9 cellular contexts compared by ENCODE assay signal in the genomic region with DNA sequence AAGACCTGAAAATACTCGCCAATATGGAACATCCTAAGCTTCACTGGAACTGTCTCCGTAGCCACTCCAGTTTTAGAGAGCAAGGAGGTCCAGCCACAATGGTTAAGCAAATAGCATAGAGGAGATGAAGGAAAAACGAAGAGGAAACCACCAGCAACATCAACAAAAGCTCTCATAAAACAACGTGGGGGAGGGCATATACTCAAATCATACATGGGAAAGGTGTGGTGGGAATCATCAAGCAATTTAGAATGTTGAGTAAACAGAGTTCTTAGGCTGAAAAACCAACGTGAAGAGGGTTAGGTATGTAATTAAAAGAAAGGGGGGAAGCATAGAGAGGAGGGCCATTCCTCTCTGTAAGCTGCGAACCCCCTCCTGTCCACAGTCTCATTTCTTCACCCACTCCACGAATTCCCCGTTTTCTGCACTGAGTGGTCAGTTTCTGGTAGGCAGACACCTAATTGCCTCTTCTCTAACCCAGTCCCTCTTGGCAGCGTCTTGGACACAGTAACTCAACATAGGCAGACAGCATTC. TPM values are rescaled to one million over a fixed set of nuclear protein-coding genes. Genes with fewer than 3 reads are reported as not detected.
DNase-seq lines count a peak whose midpoint lies in the region; FAIRE-seq and TF ChIP-seq lines count a peak whose summit lies in the region.
"Had no signal": no experiment of that assay in that cellular context is flagged by ENCODE, and none has a peak within 500 bp of the region (broad histone marks: within the 10 kb centered on the region; RNA-seq: fewer than 3 reads in every experiment).

No MANE protein-coding gene starts in this region.

- H3K4me1 Mint-ChIP-seq in CD4-positive, alpha-beta memory T cell: peaks cover 27 to 50% (median 41%) of the 10 kb centered on the region in 4 donors

- H3K4ac ChIP-seq in H1 (replicated peaks; ENCODE audit: insufficient read length, low read depth, low read length): peak overlapping the region; percentile 14
- no peak overlapping the region for H3K4ac ChIP-seq in neuronal stem cell (ENCODE audit: low read length)

- TF ChIP-seq EP300 in H1 (IDR thresholded peaks at IDR 0.05; ENCODE audit: borderline replicate concordance in 1 of 2, low read depth in 2 of 2, low read length in 2 of 2): no peak

- peak overlapping the region; percentile 98 to 99 for H3K4me3 ChIP-seq in CD4-positive, alpha-beta memory T cell (ENCODE audit: low read length in 2 of 2)
- peak overlapping the region; percentile 72 to 96 (median 81) for H3K4me3 ChIP-seq in H1 (ENCODE audit: extremely low read depth in 1 of 4, insufficient read depth in 2 of 4, low read depth in 3 of 4, low read length in 4 of 4)
- H3K4me3 ChIP-seq in neuronal stem cell (ENCODE audit: low read length in 2 of 2): peak overlapping the region; percentile 67 to 93

- H3K79me1 ChIP-seq in H1 (ENCODE audit: low read depth, low read length) (peaks cover 6% of the 10 kb centered on the region; the same call in 1 of the 2 replicates), neuronal stem cell (ENCODE audit: low read depth, low read length) (peaks cover 4% of the 10 kb centered on the region)

- POLR2A ChIA-PET in CD4-positive, alpha-beta memory T cell (lab: Charles Lee; ENCODE audit: partially characterized antibody): interaction anchor here (1.0 to 3.0 kb wide), 12 partner anchors 7 to 749 kb away, joined by 3 to 25 read pairs (median 7); partner anchors contain the start of genes IFT25, LRRC42, NDC1 and SSBP3
- POLR2A ChIA-PET in H1 (lab: Charles Lee; ENCODE audit: partially characterized antibody): interaction anchor here (0.6 to 2.4 kb wide), 7 partner anchors 9 to 175 kb away, joined by 3 to 10 read pairs (median 4); no protein-coding TSS in a partner anchor

- no peaks in the 10 kb centered on the region for H3K27me3 Mint-ChIP-seq in CD4-positive, alpha-beta memory T cell
- H3K27me3 Mint-ChIP-seq: activated naive CD8-positive, alpha-beta T cell treated with anti-CD3 and anti-CD28 coated beads, Interleukin-2, amount 10 ng/mL, durations not matched to agents 7 days and 5 days had no signal

- peak overlapping the region; percentile 88 for H3K27ac ChIP-seq in CD4-positive, alpha-beta memory T cell (ENCODE audit: low read depth, low read length)
- peak overlapping the region; percentile 90 for H3K27ac ChIP-seq in H1 (ENCODE audit: low read depth, low read length)
- peak overlapping the region; percentile 95 for H3K27ac ChIP-seq in neuronal stem cell (replicated peaks; ENCODE audit: low read length)

- no peak for TF ChIP-seq RAD21 in H1 (IDR thresholded peaks at IDR 0.05 in 1 of 2, conservative IDR thresholded peaks at IDR 0.05 in 1 of 2; ENCODE audit: low read depth in 2 of 2, low read length in 2 of 2)

- H3K36me3 ChIP-seq in CD4-positive, alpha-beta memory T cell (ENCODE audit: insufficient read depth, low read length): no peaks in the 10 kb centered on the region
- no peaks in the 10 kb centered on the region for H3K36me3 ChIP-seq in H1 (ENCODE audit: control insufficient read depth in 2 of 4, insufficient read depth in 4 of 4, low read length in 3 of 4)
- no peaks in the 10 kb centered on the region for H3K36me3 ChIP-seq in neuronal stem cell (replicated peaks in 1 of 2; ENCODE audit: control insufficient read depth in 2 of 2, insufficient read depth in 2 of 2, low read length in 2 of 2)

- TF ChIP-seq POLR2A in H1 (IDR thresholded peaks at IDR 0.05; ENCODE audit: control extremely low read depth in 1 of 2, low read depth in 2 of 2, low read length in 2 of 2): no peak

- H2AFZ ChIP-seq in H1 (ENCODE audit: low read length): no peak overlapping the region
- H2AFZ ChIP-seq in neuronal stem cell (ENCODE audit: low read length): peak overlapping the region; percentile 76

- DNase-seq in CD4-positive, alpha-beta memory T cell: peak in 2 of 5 donors; percentile 5 to 39
- DNase-seq in NCI-H146 (lab: John Stamatoyannopoulos, UW) (peak; percentile 45), H1 (ENCODE audit: low read depth in 1 of 2, low spot score in 2 of 2) (no peak), neuronal stem cell (ENCODE audit: low spot score) (no peak), 8988T (no peak), NCI-H1092 treated with DMSO at 0.1 percent for 48 hours (lab: John Stamatoyannopoulos, UW) (no peak), germinal center (ENCODE audit: low spot score) (no peak)
- no peak for DNase-seq in activated CD4-positive, alpha-beta T cell treated with anti-CD3 and anti-CD28 coated beads for 1 hour
- DNase-seq: activated naive CD8-positive, alpha-beta T cell treated with anti-CD3 and anti-CD28 coated beads, Interleukin-2, amount 10 ng/mL, durations not matched to agents 7 days and 5 days had no signal

- H2BK120ac ChIP-seq in H1 (replicated peaks; ENCODE audit: low read depth, low read length) (no peak overlapping the region), neuronal stem cell (ENCODE audit: low read depth, low read length) (no peak overlapping the region)

- H4K8ac ChIP-seq in H1 (ENCODE audit: extremely low read depth, insufficient read depth, low read length): no peak overlapping the region
- H4K8ac ChIP-seq in neuronal stem cell (ENCODE audit: low read depth, low read length): no peak overlapping the region

- no peak overlapping the region for H2BK5ac ChIP-seq in H1 (ENCODE audit: low read depth, low read length)
- no peak overlapping the region for H2BK5ac ChIP-seq in neuronal stem cell (ENCODE audit: low read length)

- no peak overlapping the region for H3K4me3 Mint-ChIP-seq in CD4-positive, alpha-beta memory T cell
- H3K4me3 Mint-ChIP-seq: activated naive CD8-positive, alpha-beta T cell treated with anti-CD3 and anti-CD28 coated beads, Interleukin-2, amount 10 ng/mL, durations not matched to agents 7 days and 5 days had no signal

- H2BK15ac ChIP-seq in H1 (ENCODE audit: low read length): no peak overlapping the region
- H2BK15ac ChIP-seq in neuronal stem cell (ENCODE audit: low read length): no peak overlapping the region

- no peak for TF ChIP-seq CTCF in H1 (IDR thresholded peaks at IDR 0.05; ENCODE audit: control extremely low read depth in 1 of 3, insufficient read depth in 1 of 3, low read depth in 1 of 3, low read length in 3 of 3)

- peaks cover 70% of the 10 kb centered on the region for H3K4me1 ChIP-seq in CD4-positive, alpha-beta memory T cell (ENCODE audit: insufficient read depth, low read length)
- H3K4me1 ChIP-seq in H1 (replicated peaks in 1 of 4; ENCODE audit: control insufficient read depth in 3 of 4, insufficient read depth in 4 of 4, low read length in 3 of 4) (peaks cover 0 to 5% (median 3%) of the 10 kb centered on the region in 4 experiments; a peak in 4 of 7 replicates), neuronal stem cell (ENCODE audit: control insufficient read depth in 2 of 2, insufficient read depth in 1 of 2, low read depth in 1 of 2, low read length in 2 of 2) (peaks cover 2 to 4% of the 10 kb centered on the region in 2 donors)

- no peaks in the 10 kb centered on the region for H3K9me3 Mint-ChIP-seq in CD4-positive, alpha-beta memory T cell
- H3K9me3 Mint-ChIP-seq: activated naive CD8-positive, alpha-beta T cell treated with anti-CD3 and anti-CD28 coated beads, Interleukin-2, amount 10 ng/mL, durations not matched to agents 7 days and 5 days had no signal

- H4K5ac ChIP-seq in H1 (ENCODE audit: insufficient read length, low read depth, low read length): no peak overlapping the region

- no peak overlapping the region for H2BK20ac ChIP-seq in H1 (ENCODE audit: low read length)

- H3K27me3 ChIP-seq in CD4-positive, alpha-beta memory T cell (ENCODE audit: insufficient read depth, low read length): no peaks in the 10 kb centered on the region
- H3K27me3 ChIP-seq in H1 (replicated peaks in 1 of 4; ENCODE audit: control insufficient read depth in 3 of 4, extremely low read depth in 1 of 4, insufficient read depth in 3 of 4, low read length in 3 of 4) (no peaks in the 10 kb centered on the region), neuronal stem cell (ENCODE audit: control insufficient read depth in 3 of 3, insufficient read depth in 3 of 3, low read depth in 1 of 3, low read length in 3 of 3) (no peaks in the 10 kb centered on the region)

- H3K18ac ChIP-seq in H1 (ENCODE audit: extremely low read depth, low read length): no peak overlapping the region
- no peak overlapping the region for H3K18ac ChIP-seq in neuronal stem cell (ENCODE audit: low read length)

- 14% methylated on average over 9 of the region's 9 CpGs; no CpG with 5 or more reads in 1 of the 2 experiments for WGBS in H1 (ENCODE audit: extremely low coverage in 1 of 2, insufficient coverage in 1 of 2, insufficient read length in 1 of 2, insufficient replicate concordance in 2 of 2, low coverage in 1 of 2, low lambda C conversion rate in 2 of 2, missing lambda C conversion rate in 1 of 2), 2 experiments
- no CpG with 5 or more reads among the region's 9 CpGs for WGBS in neuronal stem cell (ENCODE audit: extremely low coverage in 2 of 2, insufficient read length in 2 of 2, insufficient replicate concordance in 1 of 2), 2 donors

- peak overlapping the region; percentile 62 to 82 (median 72); a peak in 6 of 7 replicates for H3K9ac ChIP-seq in H1 (replicated peaks in 1 of 4; ENCODE audit: extremely low read depth in 1 of 4, low read depth in 3 of 4, low read length in 3 of 4)
- H3K9ac ChIP-seq in neuronal stem cell (ENCODE audit: low read depth, low read length, poor library complexity): peak overlapping the region; percentile 95

- H3K23ac ChIP-seq in H1 (ENCODE audit: insufficient read length) (no peak overlapping the region), neuronal stem cell (ENCODE audit: low read depth, low read length, poor library complexity) (no peak overlapping the region)

- H4K20me1 ChIP-seq in H1 (replicated peaks in 1 of 2; ENCODE audit: control insufficient read depth in 1 of 2, insufficient read depth in 2 of 2, low read length in 2 of 2): no peaks in the 10 kb centered on the region

- H2AK5ac ChIP-seq in H1 (ENCODE audit: low read depth, low read length) (no peak overlapping the region), neuronal stem cell (ENCODE audit: low read depth, low read length) (no peak overlapping the region)

- CTCF ChIA-PET in CD4-positive, alpha-beta memory T cell (lab: Charles Lee; ENCODE audit: partially characterized antibody): interaction anchor here (1.3 to 1.6 kb wide), 3 partner anchors 18 to 437 kb away, joined by 3 to 4 read pairs (median 3); no protein-coding TSS in a partner anchor
- CTCF ChIA-PET in H1 (lab: Charles Lee; ENCODE audit: partially characterized antibody): interaction anchor here (0.6 to 1.2 kb wide), 5 partner anchors 9 to 261 kb away, joined by 3 to 4 read pairs (median 3); no protein-coding TSS in a partner anchor

- no peaks in the 10 kb centered on the region for H3K23me2 ChIP-seq in H1 (ENCODE audit: low read depth, low read length)

- no peak overlapping the region for H3K14ac ChIP-seq in H1 (ENCODE audit: insufficient read length)
- no peak overlapping the region for H3K14ac ChIP-seq in neuronal stem cell (ENCODE audit: low read length)

- no peak overlapping the region for H3K27ac Mint-ChIP-seq in CD4-positive, alpha-beta memory T cell
- H3K27ac Mint-ChIP-seq: activated naive CD8-positive, alpha-beta T cell treated with anti-CD3 and anti-CD28 coated beads, Interleukin-2, amount 10 ng/mL, durations not matched to agents 7 days and 5 days had no signal

- H4K91ac ChIP-seq in H1 (replicated peaks; ENCODE audit: insufficient read length, low read length) (no peak overlapping the region), neuronal stem cell (ENCODE audit: low read depth, low read length, poor library complexity) (no peak overlapping the region)

- H3K36me3 Mint-ChIP-seq in CD4-positive, alpha-beta memory T cell: peaks cover 0 to 15% of the 10 kb centered on the region in 2 donors

- intact Hi-C loops in CD4-positive, alpha-beta memory T cell (cut with micrococcal nuclease): loop anchor here (2.0 to 5.0 kb wide), 2 partner anchors 161 to 750 kb away; partner anchors contain the start of gene TTC22

- H3K9me3 ChIP-seq in CD4-positive, alpha-beta memory T cell (ENCODE audit: control insufficient read depth in 1 of 2, low read length in 2 of 2): no peaks in the 10 kb centered on the region
- no peaks in the 10 kb centered on the region for H3K9me3 ChIP-seq in H1 (ENCODE audit: insufficient read depth in 2 of 2, low read depth in 1 of 2, low read length in 1 of 2)
- H3K9me3 ChIP-seq in neuronal stem cell (replicated peaks in 1 of 2; ENCODE audit: control insufficient read depth in 2 of 2, insufficient read depth in 1 of 2, low read depth in 1 of 2, low read length in 2 of 2): no peaks in the 10 kb centered on the region

- peak overlapping the region; percentile 22 for H3K56ac ChIP-seq in H1 (replicated peaks; ENCODE audit: insufficient read length, low read depth, low read length)

- peaks cover 7 to 53% of the 10 kb centered on the region in 2 experiments; a peak in 3 of 4 replicates for H3K79me2 ChIP-seq in H1 (ENCODE audit: control insufficient read depth in 1 of 2, insufficient read depth in 2 of 2, low read length in 2 of 2)

- FAIRE-seq in H1 (lab: Jason Lieb, UNC): no peak

- H2BK12ac ChIP-seq in H1 (ENCODE audit: low read depth, low read length) (no peak overlapping the region), neuronal stem cell (ENCODE audit: low read length) (no peak overlapping the region)

- peak overlapping the region; percentile 75 to 90 for H3K4me2 ChIP-seq in H1 (ENCODE audit: insufficient read depth in 1 of 2, low read depth in 2 of 2, low read length in 2 of 2)
- peak overlapping the region; percentile 64 for H3K4me2 ChIP-seq in neuronal stem cell (ENCODE audit: insufficient read depth, low read length, poor library complexity, severe bottlenecking)

RNA-seq across cellular contexts. Expression of gene TMEM59, which starts 1.0 kb away (rescaled TPM):
- total RNA-seq in CD4-positive, alpha-beta memory T cell: 100 to 1,000 TPM; 212 to 222 TPM
- 1,000 to 10,000 TPM in 1 of 2 donors, 100 to 1,000 TPM in 1; 533 to 1,059 TPM for polyA plus RNA-seq in CD4-positive, alpha-beta memory T cell
- total RNA-seq in H1 (2021; fragmentation: NEBNext Ultra II Directional; extraction: Animal tissue kit (Norgen Biotek cat#: 25700)): 123 and 139 TPM in 2 replicates
- polyA plus RNA-seq in H1 (2011; rRNA removed): 71.2 and 116 TPM in 2 replicates
- 132 TPM for polyA plus RNA-seq in H1 (2011; cell fraction: cytosol; rRNA removed)
- polyA plus RNA-seq in H1 (2011; cell fraction: nucleus; rRNA removed): 40.3 TPM
- 97.4 to 114 TPM (median 102 TPM) in 4 replicates for polyA plus RNA-seq in H1 (2012, experiment 1 of 2)
- 26.5 TPM for polyA plus RNA-seq in H1 (2012, experiment 2 of 2)
- 141 TPM for polyA plus RNA-seq in H1 (2013, experiment 1 of 2)
- polyA plus RNA-seq in H1 (2013, experiment 2 of 2): 160 TPM
- polyA minus RNA-seq in H1 (2011; rRNA and poly(A)+ RNA removed): 95.0 and 118 TPM in 2 replicates
- 52.6 TPM for polyA minus RNA-seq in H1 (2011; cell fraction: cytosol; rRNA and poly(A)+ RNA removed)
- 36.0 TPM for polyA minus RNA-seq in H1 (2011; cell fraction: nucleus; rRNA and poly(A)+ RNA removed)
- polyA plus RNA-seq in neuronal stem cell (2013, experiment 1 of 2): 98.8 TPM
- polyA plus RNA-seq in neuronal stem cell (2013, experiment 2 of 2): 96.0 TPM

RNA-seq across cellular contexts. Expression of gene TCEANC2, which starts 1.4 kb away (rescaled TPM):
- 10 to 100 TPM; 12.1 to 13.1 TPM for total RNA-seq in CD4-positive, alpha-beta memory T cell
- polyA plus RNA-seq in CD4-positive, alpha-beta memory T cell: 1 to 10 TPM; 3.5 to 7.1 TPM
- 6.4 and 8.2 TPM in 2 replicates for total RNA-seq in H1 (2021; fragmentation: NEBNext Ultra II Directional; extraction: Animal tissue kit (Norgen Biotek cat#: 25700))
- 4.0 and 4.2 TPM in 2 replicates for polyA plus RNA-seq in H1 (2011; rRNA removed)
- polyA plus RNA-seq in H1 (2011; cell fraction: cytosol; rRNA removed): 5.2 TPM
- polyA plus RNA-seq in H1 (2011; cell fraction: nucleus; rRNA removed): 6.2 TPM
- polyA plus RNA-seq in H1 (2012, experiment 1 of 2): 3.3 to 4.2 TPM (median 3.6 TPM) in 4 replicates
- polyA plus RNA-seq in H1 (2012, experiment 2 of 2): 1.7 TPM
- polyA plus RNA-seq in H1 (2013, experiment 1 of 2): 3.0 TPM
- polyA plus RNA-seq in H1 (2013, experiment 2 of 2): 2.7 TPM
- polyA minus RNA-seq in H1 (2011; rRNA and poly(A)+ RNA removed): 6.7 and 7.0 TPM in 2 replicates
- 4.4 TPM for polyA minus RNA-seq in H1 (2011; cell fraction: cytosol; rRNA and poly(A)+ RNA removed)
- 8.1 TPM for polyA minus RNA-seq in H1 (2011; cell fraction: nucleus; rRNA and poly(A)+ RNA removed)
- polyA plus RNA-seq in neuronal stem cell (2013, experiment 1 of 2): 3.7 TPM
- 3.8 TPM for polyA plus RNA-seq in neuronal stem cell (2013, experiment 2 of 2)

RNA-seq across cellular contexts. Expression of gene LDLRAD1, which starts 34.0 kb away (rescaled TPM):
- not detected for total RNA-seq in CD4-positive, alpha-beta memory T cell
- not detected for polyA plus RNA-seq in CD4-positive, alpha-beta memory T cell
- total RNA-seq in H1 (2021; fragmentation: NEBNext Ultra II Directional; extraction: Animal tissue kit (Norgen Biotek cat#: 25700)): not detected in 2 replicates
- not detected in 2 replicates for polyA plus RNA-seq in H1 (2011; rRNA removed)
- not detected for polyA plus RNA-seq in H1 (2011; cell fraction: cytosol; rRNA removed)
- not detected for polyA plus RNA-seq in H1 (2011; cell fraction: nucleus; rRNA removed)
- polyA plus RNA-seq in H1 (2012, experiment 1 of 2): not detected in 4 replicates
- not detected for polyA plus RNA-seq in H1 (2012, experiment 2 of 2)
- not detected for polyA plus RNA-seq in H1 (2013, experiment 1 of 2)
- 0.04 TPM for polyA plus RNA-seq in H1 (2013, experiment 2 of 2)
- not detected in 2 replicates for polyA minus RNA-seq in H1 (2011; rRNA and poly(A)+ RNA removed)
- not detected for polyA minus RNA-seq in H1 (2011; cell fraction: cytosol; rRNA and poly(A)+ RNA removed)
- polyA minus RNA-seq in H1 (2011; cell fraction: nucleus; rRNA and poly(A)+ RNA removed): not detected
- not detected for polyA plus RNA-seq in neuronal stem cell (2013, experiment 1 of 2)
- not detected for polyA plus RNA-seq in neuronal stem cell (2013, experiment 2 of 2)
- total RNA-seq: activated naive CD8-positive, alpha-beta T cell treated with anti-CD3 and anti-CD28 coated beads, Interleukin-2, amount 10 ng/mL, durations not matched to agents 7 days and 5 days had no signal
